Comparison of ENCODE assay signal across 8 cellular contexts in genomic region chr9:32550609-32551490, GRCh38. TPM values are rescaled to one million over a fixed set of nuclear protein-coding genes. Genes with fewer than 3 reads are reported as not detected.
A peak's percentile ranks its signal among the peaks of the same experiment; 100 is the strongest.
DNase-seq lines count a peak whose midpoint lies in the region; FAIRE-seq and TF ChIP-seq lines count a peak whose summit lies in the region.

No MANE protein-coding gene starts in this region.

- 0 out of 2 replicates have a peak, but pooled peaks cover 4% of the 10 kb centered on the region for H4K20me1 ChIP-seq in MM.1S (ENCODE audit: insufficient read depth, low read length)
- H4K20me1 ChIP-seq in neural progenitor cell (ENCODE audit: low read depth), result peaks cover 36% of the 10 kb centered on the region

- H3F3A ChIP-seq in MM.1S (ENCODE audit: insufficient read depth, low read length) (peaks cover 18% of the 10 kb centered on the region), neural progenitor cell (ENCODE audit: low read depth) (peaks cover 26% of the 10 kb centered on the region)

- no peaks in the 10 kb centered on the region for H3K9me2 ChIP-seq in MM.1S (replicated peaks; ENCODE audit: insufficient read depth, low read length)

- H3K27me3 Mint-ChIP-seq in neural progenitor cell (ENCODE audit: insufficient read depth, low read depth), result peaks cover 4% of the 10 kb centered on the region

- peaks cover 17% of the 10 kb centered on the region for H3K4me1 ChIP-seq in MM.1S (ENCODE audit: low read length)
- peaks cover 13% of the 10 kb centered on the region for H3K4me1 ChIP-seq in neural progenitor cell

- H2AFZ ChIP-seq in MM.1S (ENCODE audit: low read length) (peak overlapping the region; percentile 56), neural progenitor cell (replicated peaks) (peak overlapping the region; percentile 48)

- peaks cover 82% of the 10 kb centered on the region for H3K79me2 ChIP-seq in MM.1S (ENCODE audit: low read length)
- H3K79me2 ChIP-seq in neural progenitor cell (ENCODE audit: low read depth), result peaks cover 70% of the 10 kb centered on the region

- H3K4me3 ChIP-seq in MM.1S (ENCODE audit: low read length) (peak overlapping the region; percentile 77), foreskin fibroblast (ENCODE audit: low read depth in 1 of 2, low read length in 2 of 2) (peak overlapping the region; percentile 68 to 91), neural progenitor cell (peak overlapping the region; percentile 86)

- peaks cover 4% of the 10 kb centered on the region for H3K9me3 Mint-ChIP-seq in neural progenitor cell

- no peaks in the 10 kb centered on the region for H3K36me3 ChIP-seq in MM.1S (replicated peaks; ENCODE audit: insufficient read depth, low read length)
- H3K36me3 ChIP-seq in neural progenitor cell, result no peaks in the 10 kb centered on the region

- H3K9ac ChIP-seq in MM.1S (ENCODE audit: low read length), result peak overlapping the region; percentile 82
- peak overlapping the region; percentile 97 for H3K9ac ChIP-seq in neural progenitor cell

- peaks cover 24% of the 10 kb centered on the region for H3K4me1 Mint-ChIP-seq in neural progenitor cell

- peak overlapping the region; percentile 80 for H3K27ac ChIP-seq in MM.1S (ENCODE audit: low read length)
- peak overlapping the region; percentile 90 for H3K27ac ChIP-seq in neural progenitor cell

- H3K4me2 ChIP-seq in MM.1S (ENCODE audit: low read depth, low read length), result peak overlapping the region; percentile 93
- peak overlapping the region; percentile 91 for H3K4me2 ChIP-seq in neural progenitor cell

- no peaks in the 10 kb centered on the region for H3K9me3 ChIP-seq in MM.1S (replicated peaks; ENCODE audit: insufficient read depth, low read length)
- H3K9me3 ChIP-seq in neural progenitor cell (ENCODE audit: low read depth), result no peaks in the 10 kb centered on the region

- H3K27me3 ChIP-seq in MM.1S (replicated peaks; ENCODE audit: insufficient read depth, low read length) (no peaks in the 10 kb centered on the region), neural progenitor cell (no peaks in the 10 kb centered on the region)

- H3K27ac Mint-ChIP-seq in neural progenitor cell, result peak overlapping the region; percentile 100

- peak; percentile 85 for FAIRE-seq in G401.6 (lab: Jason Lieb, UNC)

- peak overlapping the region; percentile 94 for H3K4me3 Mint-ChIP-seq in neural progenitor cell

- peak; percentile 84 for DNase-seq in HCEC 1CT
- peak; percentile 91 for DNase-seq in MM.1S
- DNase-seq in SHP77 treated with DMSO at 0.1 percent for 48 hours (lab: John Stamatoyannopoulos, UW), result peak; percentile 47
- DNase-seq in activated gamma-delta T cell treated with anti-CD3 and anti-CD28 coated beads, Interleukin-2, amount 50 U/mL, for 16 hours (ENCODE audit: low read depth), result peak; percentile 92
- peak; percentile 80 to 93 for DNase-seq in foreskin fibroblast
- DNase-seq in neural progenitor cell (ENCODE audit: low spot score), result peak; percentile 98
- DNase-seq in stromal cell of bone marrow (ENCODE audit: low read depth), result peak; percentile 79

- peaks cover 26% of the 10 kb centered on the region for H3K36me3 Mint-ChIP-seq in neural progenitor cell

- TF ChIP-seq CTCF in MM.1S (IDR thresholded peaks at IDR 0.05; ENCODE audit: low read length), result peak; percentile 23; the same call in 1 of the 2 replicates
- TF ChIP-seq CTCF in foreskin fibroblast (IDR thresholded peaks at IDR 0.05; ENCODE audit: low read depth, low read length), result peak; percentile 5
- peak; percentile 19 for TF ChIP-seq CTCF in neural progenitor cell (IDR thresholded peaks at IDR 0.05)

RNA-seq across cellular contexts. Expression of gene SMIM27, which starts 1.3 kb away (rescaled TPM):
- total RNA-seq in neural progenitor cell (ENCODE audit: low replicate concordance), result 6.4 and 9.7 TPM in 2 replicates

RNA-seq across cellular contexts. Expression of gene TOPORS, which starts 1.5 kb away (rescaled TPM):
- total RNA-seq in neural progenitor cell (ENCODE audit: low replicate concordance), result 33.9 and 51.3 TPM in 2 replicates

RNA-seq across cellular contexts. Expression of gene NDUFB6, which starts 22.1 kb away (rescaled TPM):
- total RNA-seq in neural progenitor cell (ENCODE audit: low replicate concordance), result 50.8 and 64.9 TPM in 2 replicates

RNA-seq across cellular contexts. Expression of gene RIGI, which starts 24.9 kb away (rescaled TPM):
- 5.7 and 9.9 TPM in 2 replicates for total RNA-seq in neural progenitor cell (ENCODE audit: low replicate concordance)

Comparison
In these comparisons a context has a peak if more than half of its experiments do, and no peak if none do; other contexts are left out.
1. Peak in every context shown above with its lines: DNase-seq, H3K4me3 ChIP-seq and H3K27ac ChIP-seq.
2. DNase-seq: peak in every context shown above with its lines; median percentile 98 in neural progenitor cell; 92 in activated gamma-delta T cell treated with anti-CD3 and anti-CD28 coated beads, Interleukin-2, amount 50 U/mL, for 16 hours; 91 in MM.1S; 86 in foreskin fibroblast; 84 in HCEC 1CT; 79 in stromal cell of bone marrow; 47 in SHP77 treated with DMSO at 0.1 percent for 48 hours.